Comparison of ENCODE assay signal across 9 cellular contexts in the genomic region with DNA sequence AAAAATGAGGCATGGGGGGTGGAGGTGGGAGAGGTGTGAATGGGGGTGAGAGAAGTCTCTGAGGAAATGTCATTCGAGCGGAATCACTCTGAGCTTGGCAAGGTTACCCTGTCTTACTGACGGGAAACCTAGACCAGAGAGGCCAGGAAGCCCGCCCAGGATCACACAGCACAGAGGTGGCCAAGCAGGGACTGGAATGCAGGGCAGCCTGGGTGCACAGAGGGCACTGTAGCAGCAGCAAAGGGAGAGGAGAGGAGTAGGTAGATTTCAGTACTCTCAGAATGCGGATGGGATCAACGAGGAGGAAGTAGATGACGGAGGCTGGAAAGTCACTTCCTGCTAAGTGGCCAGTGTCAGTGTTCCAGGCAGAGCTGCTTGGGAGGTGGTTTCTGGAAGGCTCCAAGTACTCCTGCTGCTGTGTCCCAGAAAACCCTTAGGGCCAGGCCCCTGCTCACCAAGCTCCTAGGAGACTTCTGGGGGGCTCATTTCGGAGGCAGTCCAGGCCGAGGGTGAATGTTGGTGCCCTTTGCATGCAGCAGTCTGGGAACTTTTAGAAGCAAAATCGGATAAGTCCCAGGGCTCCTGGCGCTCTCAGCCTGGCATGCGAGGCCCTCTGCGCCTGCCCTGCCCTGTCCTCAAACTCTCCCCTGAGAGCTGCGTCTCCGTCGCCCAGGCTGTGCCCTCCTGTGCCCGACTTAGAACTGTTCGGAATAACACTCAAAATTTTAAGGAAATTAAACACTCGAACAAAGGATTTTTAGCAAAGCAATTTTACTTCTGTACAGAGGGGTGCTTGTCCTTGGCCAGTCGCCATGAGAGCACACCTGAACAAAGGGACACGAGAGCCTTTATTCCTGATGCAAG. TPM values are rescaled to one million over a fixed set of nuclear protein-coding genes. Genes with fewer than 3 reads are reported as not detected.
DNase-seq lines count a peak whose midpoint lies in the region; ATAC-seq and TF ChIP-seq lines count a peak whose summit lies in the region.
"Had no signal": no experiment of that assay in that cellular context is flagged by ENCODE, and none has a peak within 500 bp of the region (broad histone marks: within the 10 kb centered on the region; RNA-seq: fewer than 3 reads in every experiment).

No MANE protein-coding gene starts in this region.

- no peak overlapping the region for H3K4me3 ChIP-seq in A673 (ENCODE audit: low read depth, low read length, poor library complexity, severe bottlenecking)

- peaks cover 3% of the 10 kb centered on the region for H3K4me1 Mint-ChIP-seq in neural crest cell

- TF ChIP-seq CTCF in RWPE1 (conservative IDR thresholded peaks at IDR 0.05; ENCODE audit: low read depth) (no peak), neural crest cell (conservative IDR thresholded peaks at IDR 0.05) (no peak), A673 (conservative IDR thresholded peaks at IDR 0.05; ENCODE audit: low read depth, low read length) (no peak)

- no TSS peak for BruUV-seq in A673 (replicated peaks; lab: Mats Ljungman, UMichigan)

- intact Hi-C loops in A673 (cut with micrococcal nuclease; ENCODE audit: unreplicated experiment) = no loop called here

- H3K9me3 Mint-ChIP-seq in neural crest cell = no peaks in the 10 kb centered on the region

- CTCF ChIA-PET in RWPE1 (lab: Yijun Ruan, JAX) (interaction anchor here (0.6 kb wide), 2 partner anchors 11 to 54 kb away, joined by 4 to 5 read pairs; no protein-coding TSS in a partner anchor), A673 (lab: Charles Lee) (interaction anchor here (1.1 kb wide), 1 partner anchor 34 kb away, joined by 5 read pairs; a partner anchor contains a TSS)

- no peak overlapping the region for H3K4me3 Mint-ChIP-seq in neural crest cell

- peak; percentile 54 for ATAC-seq in esophagus mucosa

- H3K4me1 ChIP-seq in A673 (ENCODE audit: insufficient read depth, low read length, poor library complexity, severe bottlenecking) = peaks cover 4% of the 10 kb centered on the region

- DNase-seq in C1 segment of cervical spinal cord (lab: John Stamatoyannopoulos, UW) (peak in 9 of 14 donors; percentile 13 to 73 (median 42)), RWPE1 (ENCODE audit: low spot score) (peak; percentile 17), neural crest cell (ENCODE audit: low read depth, low spot score) (no peak), HK-2 (ENCODE audit: unreplicated experiment) (no peak), NCI-H2081 (lab: John Stamatoyannopoulos, UW) (no peak), A673 (ENCODE audit: low spot score) (no peak)
- no peak for DNase-seq in stimulated activated CD4-positive, alpha-beta T cell treated with anti-CD3 and anti-CD28 coated beads, Interleukin-15, amount 100 ng/mL, for 24 hours
- DNase-seq: NCI-H82 had no signal

- H3K27ac Mint-ChIP-seq in neural crest cell (ENCODE audit: unreplicated experiment) = peak overlapping the region; percentile 78

- H3K27me3 Mint-ChIP-seq in neural crest cell (ENCODE audit: low read depth) = no peaks in the 10 kb centered on the region

- POLR2A ChIA-PET in RWPE1 (lab: Yijun Ruan, JAX; ENCODE audit: low non-redundant PET) = interaction anchor here (0.7 to 1.5 kb wide), 2 partner anchors 33 to 956 kb away, joined by 3 to 5 read pairs; no protein-coding TSS in a partner anchor
- POLR2A ChIA-PET in A673 (lab: Charles Lee; ENCODE audit: low non-redundant PET) = interaction anchor here (0.6 kb wide), 1 partner anchor 102 kb away, joined by 7 read pairs; no protein-coding TSS in a partner anchor

- H3K27me3 ChIP-seq in A673 (replicated peaks; ENCODE audit: insufficient read depth, low read depth, low read length, poor library complexity) = no peaks in the 10 kb centered on the region

- H3K36me3 Mint-ChIP-seq in neural crest cell (ENCODE audit: low read depth) = no peaks in the 10 kb centered on the region

- peak overlapping the region; percentile 86 for H3K27ac ChIP-seq in RWPE1
- H3K27ac ChIP-seq in A673 (ENCODE audit: low read depth, low read length, poor library complexity, severe bottlenecking) = no peak overlapping the region

- H3K36me3 ChIP-seq in A673 (ENCODE audit: insufficient read depth, low read length, poor library complexity, severe bottlenecking) = no peaks in the 10 kb centered on the region

- H3K9me3 ChIP-seq in A673 (ENCODE audit: low read depth, low read length, poor library complexity, severe bottlenecking) = no peaks in the 10 kb centered on the region

RNA-seq across cellular contexts. Expression of a gene that starts 33.5 kb away (rescaled TPM):
- total RNA-seq in esophagus mucosa = 79.8 TPM
- 117 TPM in 2 replicates for total RNA-seq in neural crest cell
- total RNA-seq in A673 (2021) = 143 and 155 TPM in 2 replicates

RNA-seq across cellular contexts. Expression of a gene that starts 50.1 kb away (rescaled TPM):
- total RNA-seq in esophagus mucosa (30.5 TPM), neural crest cell (74.0 and 85.0 TPM in 2 replicates), A673 (2021) (82.4 and 89.6 TPM in 2 replicates)

Comparison
In these comparisons a context has a peak if more than half of its experiments do, and no peak if none do; other contexts are left out.
1. DNase-seq: peak in C1 segment of cervical spinal cord (9 of 14) and RWPE1 (single experiment); none in neural crest cell (single experiment), HK-2 (single experiment), stimulated activated CD4-positive, alpha-beta T cell treated with anti-CD3 and anti-CD28 coated beads, Interleukin-15, amount 100 ng/mL, for 24 hours (single experiment), NCI-H2081 (0 of 2) and A673 (single experiment).